1 cellular context compared by ENCODE assay signal in genomic region chr22:36279219-36279666, GRCh38.
TF ChIP-seq lines count a peak whose summit lies in the region.

No MANE protein-coding gene starts in this region.

TF ChIP-seq in HepG2, 621 proteins besides CTCF, POLR2A, EP300 and RAD21 (continued from another document and continues in another):
- TF ChIP-seq ZNF513 (CRISPR knock-in tag; conservative IDR thresholded peaks at IDR 0.05) (no peak), ISL2 (CRISPR knock-in tag; IDR thresholded peaks at IDR 0.05) (peak; percentile 73; the same call in 1 of the 2 replicates), THAP11 (CRISPR knock-in tag; IDR thresholded peaks at IDR 0.05) (peak; percentile 65), CHD2 (IDR thresholded peaks at IDR 0.05; ENCODE audit: low read depth, low read length) (no peak), NCOA2 (CRISPR knock-in tag; IDR thresholded peaks at IDR 0.05) (peak; percentile 76), PRDM15 (CRISPR knock-in tag; IDR thresholded peaks at IDR 0.05) (no peak), MIXL1 (CRISPR knock-in tag; IDR thresholded peaks at IDR 0.05) (peak; percentile 76; the same call in 1 of the 2 replicates), ZNF557 (CRISPR knock-in tag; IDR thresholded peaks at IDR 0.05) (0 out of 2 replicates have a peak, but pooled peaks have one; percentile 55), GLMP (CRISPR knock-in tag; IDR thresholded peaks at IDR 0.05; ENCODE audit: borderline replicate concordance) (no peak), ATF6 (CRISPR knock-in tag; conservative IDR thresholded peaks at IDR 0.05) (no peak), ZSCAN9 (CRISPR knock-in tag; IDR thresholded peaks at IDR 0.05; ENCODE audit: borderline replicate concordance) (no peak), GPBP1L1 (CRISPR knock-in tag; IDR thresholded peaks at IDR 0.05) (no peak), ZHX1 (CRISPR knock-in tag; IDR thresholded peaks at IDR 0.05; ENCODE audit: low read depth) (no peak), HOXA5 (CRISPR knock-in tag; IDR thresholded peaks at IDR 0.05) (0 out of 2 replicates have a peak, but pooled peaks have one; percentile 28), TMF1 (CRISPR knock-in tag; IDR thresholded peaks at IDR 0.05; ENCODE audit: low read depth) (no peak), ZNF530 (CRISPR knock-in tag; IDR thresholded peaks at IDR 0.05; ENCODE audit: low read depth) (no peak), DMAP1 (CRISPR knock-in tag; IDR thresholded peaks at IDR 0.05) (peak; percentile 66; the same call in 1 of the 2 replicates), FUBP1 (CRISPR knock-in tag; IDR thresholded peaks at IDR 0.05; ENCODE audit: borderline replicate concordance) (no peak), ZNF790 (CRISPR knock-in tag; IDR thresholded peaks at IDR 0.05; ENCODE audit: borderline replicate concordance) (no peak), ZNF292 (CRISPR knock-in tag; IDR thresholded peaks at IDR 0.05; ENCODE audit: borderline replicate concordance, low read depth) (peak; percentile 44; the same call in 1 of the 2 replicates), NFYB (CRISPR knock-in tag; IDR thresholded peaks at IDR 0.05) (no peak), IRF1 (CRISPR knock-in tag; IDR thresholded peaks at IDR 0.05; ENCODE audit: low read depth) (no peak), ZNF75D (CRISPR knock-in tag; IDR thresholded peaks at IDR 0.05; ENCODE audit: borderline replicate concordance) (no peak), SMC3 (IDR thresholded peaks at IDR 0.05; ENCODE audit: low read length) (peak; percentile 37; the same call in 1 of the 2 replicates), ZNF44 (CRISPR knock-in tag; IDR thresholded peaks at IDR 0.05) (no peak), IRF2 (CRISPR knock-in tag; IDR thresholded peaks at IDR 0.05) (peak; percentile 84), ZBTB20 (CRISPR knock-in tag; IDR thresholded peaks at IDR 0.05; ENCODE audit: borderline replicate concordance, low read depth) (0 out of 2 replicates have a peak, but pooled peaks have one; percentile 37), ZNF431 (CRISPR knock-in tag; IDR thresholded peaks at IDR 0.05; ENCODE audit: borderline replicate concordance, low read depth) (no peak), PBX2 (CRISPR knock-in tag; IDR thresholded peaks at IDR 0.05) (no peak), ZNF280D (CRISPR knock-in tag; IDR thresholded peaks at IDR 0.05) (0 out of 2 replicates have a peak, but pooled peaks have one; percentile 41), ZFP41 (CRISPR knock-in tag; IDR thresholded peaks at IDR 0.05; ENCODE audit: borderline replicate concordance) (no peak), ATF1 (CRISPR knock-in tag; IDR thresholded peaks at IDR 0.05) (no peak), HOXA3 (CRISPR knock-in tag; IDR thresholded peaks at IDR 0.05) (peak; percentile 60), RXRA (CRISPR knock-in tag; IDR thresholded peaks at IDR 0.05) (no peak; the same call in 1 of the 2 replicates)
